In genomic region chr15:62440731-62441130, GRCh38 we compare ENCODE assay signal across 19 cellular contexts. TPM values are rescaled to one million over a fixed set of nuclear protein-coding genes. Genes with fewer than 3 reads are reported as not detected.
DNase-seq lines count a peak whose midpoint lies in the region; ATAC-seq, FAIRE-seq and TF ChIP-seq lines count a peak whose summit lies in the region.
"Had no signal": no experiment of that assay in that cellular context is flagged by ENCODE, and none has a peak within 500 bp of the region (broad histone marks: within the 10 kb centered on the region; RNA-seq: fewer than 3 reads in every experiment).

No MANE protein-coding gene starts in this region.

- no peak overlapping the region for H2AFZ ChIP-seq in HepG2 (ENCODE audit: low read length)
- H2AFZ ChIP-seq: PC-9 had no signal

- ATAC-seq in HepG2 (no peak), right lobe of liver (no peak), GM21737 (IDR thresholded peaks at IDR 0.05; ENCODE audit: unreplicated experiment) (no peak)

- POLR2A ChIA-PET in HepG2 (lab: Yijun Ruan, JAX) = interaction anchor here (1.3 kb wide), 1 partner anchor 9 kb away, joined by 4 read pairs; no protein-coding TSS in a partner anchor

- H3K27ac ChIP-seq in HepG2 (ENCODE audit: extremely low read length, insufficient read depth, low read length) = peak overlapping the region; percentile 61
- H3K27ac ChIP-seq in right lobe of liver = no peak overlapping the region
- H3K27ac ChIP-seq in prostate gland = peak overlapping the region; percentile 58 to 72
- H3K27ac ChIP-seq in suprapubic skin = peak overlapping the region; percentile 58
- H3K27ac ChIP-seq: PC-9, RWPE1 had no signal

- no peaks in the 10 kb centered on the region for H4K20me1 ChIP-seq in HepG2 (ENCODE audit: insufficient read depth, low read length)

- no peak for DNase-seq in HepG2 (ENCODE audit: low spot score)
- no peak for DNase-seq in right lobe of liver
- DNase-seq in prostate gland (ENCODE audit: low spot score) = peak; percentile 71
- no peak for DNase-seq in suprapubic skin (ENCODE audit: low spot score in 2 of 2)
- no peak for DNase-seq in NCI-H2107 (lab: John Stamatoyannopoulos, UW)
- no peak for DNase-seq in NCI-H345 treated with DMSO at 0.1 percent for 48 hours (lab: John Stamatoyannopoulos, UW; ENCODE audit: unreplicated experiment)
- DNase-seq: CD4-positive, CD25-positive, alpha-beta regulatory T cell; COR-L47; GDM1; KBM-7; MV-4-11; NCI-H187; NCI-H2227 treated with DMSO at 0.1 percent for 48 hours; NCI-H524 treated with DMSO at 0.1 percent for 48 hours; PC-9; SIG-M5 had no signal

- no peak for FAIRE-seq in HepG2 (lab: Jason Lieb, UNC)

- no peaks in the 10 kb centered on the region for H3K9me3 ChIP-seq in HepG2 (ENCODE audit: low read length)
- H3K9me3 ChIP-seq in right lobe of liver = no peaks in the 10 kb centered on the region
- H3K9me3 ChIP-seq in prostate gland = no peaks in the 10 kb centered on the region
- no peaks in the 10 kb centered on the region for H3K9me3 ChIP-seq in suprapubic skin
- H3K9me3 ChIP-seq: HAP-1 had no signal

- no peaks in the 10 kb centered on the region for H3K27me3 ChIP-seq in HepG2 (ENCODE audit: control insufficient read depth in 1 of 2, insufficient read depth in 2 of 2, low read length in 2 of 2)
- H3K27me3 ChIP-seq in right lobe of liver = no peaks in the 10 kb centered on the region
- H3K27me3 ChIP-seq in prostate gland (replicated peaks; ENCODE audit: insufficient read depth) = no peaks in the 10 kb centered on the region
- H3K27me3 ChIP-seq in suprapubic skin = no peaks in the 10 kb centered on the region

- CTCF ChIA-PET in HepG2 (lab: Yijun Ruan, JAX; ENCODE audit: low intra/inter-chr PET ratio, low total read pairs) = no interaction called here

- H3K4me1 ChIP-seq in HepG2 (ENCODE audit: insufficient read depth, low read length) (peaks cover 25% of the 10 kb centered on the region), right lobe of liver (peaks cover 0 to 5% (median 0%) of the 10 kb centered on the region in 4 donors), prostate gland (replicated peaks) (peaks cover 5% of the 10 kb centered on the region), suprapubic skin (no peaks in the 10 kb centered on the region)
- H3K4me1 ChIP-seq: HAP-1 had no signal

- TF ChIP-seq POLR2A in HepG2 (IDR thresholded peaks at IDR 0.05; ENCODE audit: insufficient read depth in 1 of 2, low read depth in 2 of 2, low read length in 2 of 2) = no peak
- no peak for TF ChIP-seq POLR2A in right lobe of liver (IDR thresholded peaks at IDR 0.05)
- no peak for TF ChIP-seq POLR2A in prostate gland (IDR thresholded peaks at IDR 0.05)
- TF ChIP-seq POLR2A in suprapubic skin (IDR thresholded peaks at IDR 0.05) = no peak

- H3K9ac ChIP-seq in HepG2 (ENCODE audit: insufficient read depth, low read depth, low read length) = no peak overlapping the region

- in situ Hi-C loops in HepG2 (cut with HindIII; ENCODE audit: extremely low pct_ligation_motif_present, low pct_unique_long_range_greater_than_20kb) = no loop called here

- H3K79me2 ChIP-seq in HepG2 (ENCODE audit: insufficient read depth, low read length) = peaks cover 2% of the 10 kb centered on the region

- H3K36me3 ChIP-seq in HepG2 (replicated peaks in 1 of 2; ENCODE audit: control insufficient read depth in 1 of 2, insufficient read depth in 2 of 2, low read length in 2 of 2) = no peaks in the 10 kb centered on the region; a peak in 1 of 5 replicates
- no peaks in the 10 kb centered on the region for H3K36me3 ChIP-seq in right lobe of liver
- no peaks in the 10 kb centered on the region for H3K36me3 ChIP-seq in prostate gland
- no peaks in the 10 kb centered on the region for H3K36me3 ChIP-seq in suprapubic skin
- H3K36me3 ChIP-seq: HAP-1 had no signal

- H3K4me3 ChIP-seq in HepG2 (replicated peaks in 1 of 3; ENCODE audit: insufficient read depth in 1 of 3, low read depth in 2 of 3, low read length in 3 of 3) (no peak overlapping the region), right lobe of liver (no peak overlapping the region), prostate gland (no peak overlapping the region), suprapubic skin (no peak overlapping the region)
- H3K4me3 ChIP-seq: HAP-1, PC-9 had no signal

- TF ChIP-seq CTCF in HepG2 (CRISPR knock-in tag; IDR thresholded peaks at IDR 0.05) (no peak), right lobe of liver (IDR thresholded peaks at IDR 0.05) (no peak), prostate gland (IDR thresholded peaks at IDR 0.05) (no peak), suprapubic skin (IDR thresholded peaks at IDR 0.05) (no peak)

- intact Hi-C loops in HepG2 (cut with micrococcal nuclease; ENCODE audit: unreplicated experiment) = no loop called here
- intact Hi-C loops in right lobe of liver (cut with DNase I) = no loop called here
- intact Hi-C loops in prostate gland (cut with DNase I) = no loop called here

- WGBS in HepG2 (ENCODE audit: low lambda C conversion rate) = 90% methylated on average over 5 of the region's 5 CpGs
- 82% methylated on average over 5 of the region's 5 CpGs for WGBS in right lobe of liver (ENCODE audit: insufficient coverage, low coverage, low lambda C conversion rate, missing lambda C conversion rate)
- WGBS in prostate gland = 48% methylated on average over 5 of the region's 5 CpGs
- WGBS in suprapubic skin = 88% methylated on average over 5 of the region's 5 CpGs

- no peak for TF ChIP-seq EP300 in HepG2 (IDR thresholded peaks at IDR 0.05; ENCODE audit: low read depth in 2 of 2, low read length in 2 of 2)
- no peak for TF ChIP-seq EP300 in HepG2 (CRISPR knock-in tag; IDR thresholded peaks at IDR 0.05; ENCODE audit: borderline replicate concordance)
- TF ChIP-seq EP300 in suprapubic skin (IDR thresholded peaks at IDR 0.05) = no peak

- no TSS peak for BruUV-seq in HepG2 (replicated peaks; lab: Mats Ljungman, UMichigan)

- no peak overlapping the region for H3K4me2 ChIP-seq in HepG2 (ENCODE audit: low read depth, low read length)
- H3K4me2 ChIP-seq: PC-9 had no signal

- TF ChIP-seq RAD21 in HepG2 (CRISPR knock-in tag; IDR thresholded peaks at IDR 0.05) = no peak

TF ChIP-seq in HepG2, 621 proteins besides CTCF, POLR2A, EP300 and RAD21 (continues in another document):
- TF ChIP-seq ZNF263 (CRISPR knock-in tag; IDR thresholded peaks at IDR 0.05) (no peak), DRAP1 (CRISPR knock-in tag; IDR thresholded peaks at IDR 0.05) (no peak), CEBPG (CRISPR knock-in tag; IDR thresholded peaks at IDR 0.05) (no peak), PAWR (CRISPR knock-in tag; IDR thresholded peaks at IDR 0.05; ENCODE audit: borderline replicate concordance) (no peak), STAG1 (CRISPR knock-in tag; IDR thresholded peaks at IDR 0.05) (no peak), ZFX (CRISPR knock-in tag; IDR thresholded peaks at IDR 0.05; ENCODE audit: low read depth) (no peak), YEATS2 (CRISPR knock-in tag; IDR thresholded peaks at IDR 0.05; ENCODE audit: borderline replicate concordance) (no peak), RFXANK (CRISPR knock-in tag; IDR thresholded peaks at IDR 0.05) (no peak), SP140L (CRISPR knock-in tag; IDR thresholded peaks at IDR 0.05; ENCODE audit: borderline replicate concordance) (no peak), SIN3A (IDR thresholded peaks at IDR 0.05; ENCODE audit: borderline replicate concordance, low read depth, low read length) (no peak)
- TF ChIP-seq, protein P1, sequence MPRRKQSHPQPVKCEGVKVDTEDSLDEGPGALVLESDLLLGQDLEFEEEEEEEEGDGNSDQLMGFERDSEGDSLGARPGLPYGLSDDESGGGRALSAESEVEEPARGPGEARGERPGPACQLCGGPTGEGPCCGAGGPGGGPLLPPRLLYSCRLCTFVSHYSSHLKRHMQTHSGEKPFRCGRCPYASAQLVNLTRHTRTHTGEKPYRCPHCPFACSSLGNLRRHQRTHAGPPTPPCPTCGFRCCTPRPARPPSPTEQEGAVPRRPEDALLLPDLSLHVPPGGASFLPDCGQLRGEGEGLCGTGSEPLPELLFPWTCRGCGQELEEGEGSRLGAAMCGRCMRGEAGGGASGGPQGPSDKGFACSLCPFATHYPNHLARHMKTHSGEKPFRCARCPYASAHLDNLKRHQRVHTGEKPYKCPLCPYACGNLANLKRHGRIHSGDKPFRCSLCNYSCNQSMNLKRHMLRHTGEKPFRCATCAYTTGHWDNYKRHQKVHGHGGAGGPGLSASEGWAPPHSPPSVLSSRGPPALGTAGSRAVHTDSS (CRISPR knock-in tag; conservative IDR thresholded peaks at IDR 0.05) = no peak

RNA-seq across cellular contexts. Expression of gene TLN2, which starts 50.4 kb away (rescaled TPM):
- total RNA-seq in HepG2 (2016; rRNA removed; fragmentation: Illumina TruSeq; extraction: Trizol) = 13.7 and 14.7 TPM in 2 replicates
- 4.0 and 5.8 TPM in 2 replicates for total RNA-seq in HepG2 (2016; cell fraction: cytosol; rRNA removed; fragmentation: Illumina TruSeq; extraction: Trizol; ENCODE audit: low read depth)
- 13.6 and 14.7 TPM in 2 replicates for total RNA-seq in HepG2 (2016; cell fraction: insoluble cytoplasmic fraction; rRNA removed; fragmentation: Illumina TruSeq; extraction: Trizol)
- 6.9 and 9.1 TPM in 2 replicates for total RNA-seq in HepG2 (2016; cell fraction: membrane; rRNA removed; fragmentation: Illumina TruSeq; extraction: Trizol)
- total RNA-seq in HepG2 (2016; cell fraction: nucleus; rRNA removed; fragmentation: Illumina TruSeq; extraction: Trizol) = 16.4 and 20.9 TPM in 2 replicates
- 3.3 TPM in 2 replicates for polyA plus RNA-seq in HepG2 (2011; rRNA removed)
- 2.4 and 3.3 TPM in 2 replicates for polyA plus RNA-seq in HepG2 (2011; cell fraction: cytosol; rRNA removed)
- polyA plus RNA-seq in HepG2 (2011; cell fraction: nucleus; rRNA removed) = 5.7 and 8.0 TPM in 2 replicates
- 2.9 and 4.6 TPM in 2 replicates for polyA plus RNA-seq in HepG2 (2012)
- 1.0 and 1.7 TPM in 2 replicates for polyA plus RNA-seq in HepG2 (2016; cell fraction: cytosol; fragmentation: Illumina TruSeq; extraction: Trizol; ENCODE audit: low read depth)
- 8.1 and 11.4 TPM in 2 replicates for polyA plus RNA-seq in HepG2 (2016; cell fraction: insoluble cytoplasmic fraction; fragmentation: Illumina TruSeq; extraction: Trizol; ENCODE audit: low read depth)
- polyA plus RNA-seq in HepG2 (2016; cell fraction: membrane; fragmentation: Illumina TruSeq; extraction: Trizol; ENCODE audit: low read depth) = 1.0 and 1.5 TPM in 2 replicates
- 11.2 and 12.2 TPM in 2 replicates for polyA plus RNA-seq in HepG2 (2016; cell fraction: nucleus; fragmentation: Illumina TruSeq; extraction: Trizol; ENCODE audit: insufficient read depth, low read depth)
- 16.4 and 19.3 TPM in 2 replicates for polyA minus RNA-seq in HepG2 (2011; rRNA and poly(A)+ RNA removed; ENCODE audit: low replicate concordance)
- 8.5 and 14.2 TPM in 2 replicates for polyA minus RNA-seq in HepG2 (2011; cell fraction: cytosol; rRNA and poly(A)+ RNA removed)
- 20.0 and 21.4 TPM in 2 replicates for polyA minus RNA-seq in HepG2 (2011; cell fraction: nucleus; rRNA and poly(A)+ RNA removed)
- 10 to 100 TPM in 3 of 6 experiments, 1 to 10 TPM in 3; 3.7 to 24.4 (median 9.7) TPM for total RNA-seq in right lobe of liver
- total RNA-seq in prostate gland = 10 to 100 TPM in 1 of 2 donors, 1 to 10 TPM in 1; 5.0 to 27.0 TPM
- total RNA-seq in suprapubic skin = 10 to 100 TPM in 3 of 4 donors, 1 to 10 TPM in 1; 6.0 to 15.8 (median 11.3) TPM

Comparison
In these comparisons a context has a peak if more than half of its experiments do, and no peak if none do; other contexts are left out.
1. H3K27ac ChIP-seq: peak in HepG2 (single experiment), prostate gland (2 of 2) and suprapubic skin (single experiment); none in right lobe of liver (0 of 3).